8 cellular contexts compared by ENCODE assay signal in genomic region chr2:73986085-73986680, GRCh38. TPM values are rescaled to one million over a fixed set of nuclear protein-coding genes. Genes with fewer than 3 reads are reported as not detected.
DNase-seq lines count a peak whose midpoint lies in the region; ATAC-seq lines count a peak whose summit lies in the region.

No MANE protein-coding gene starts in this region.

- WGBS in trophoblast cell (ENCODE audit: extremely low coverage, insufficient coverage, insufficient read length), result no CpG with 5 or more reads among the region's 21 CpGs

- H2AK5ac ChIP-seq in trophoblast cell (ENCODE audit: low read length), result peak overlapping the region; percentile 93

- peaks cover 15% of the 10 kb centered on the region for H3K36me3 ChIP-seq in SJSA1
- H3K36me3 ChIP-seq in trophoblast cell (ENCODE audit: control insufficient read depth in 1 of 2, insufficient read depth in 2 of 2, low read length in 2 of 2), result peaks cover 14 to 16% of the 10 kb centered on the region in 2 experiments

- H2BK12ac ChIP-seq in trophoblast cell (ENCODE audit: low read length), result peak overlapping the region; percentile 62

- H3K27ac ChIP-seq in SJSA1, result no peak overlapping the region
- H3K27ac ChIP-seq in trophoblast cell (ENCODE audit: low read depth, low read length), result no peak overlapping the region

- peak overlapping the region; percentile 92 for H3K4ac ChIP-seq in trophoblast cell (ENCODE audit: low read depth, low read length)

- peaks cover 25% of the 10 kb centered on the region for H3K79me2 ChIP-seq in trophoblast cell (ENCODE audit: control insufficient read depth, insufficient read depth, low read length, poor library complexity)

- peak overlapping the region; percentile 39 for H2AFZ ChIP-seq in trophoblast cell (ENCODE audit: insufficient read depth, low read length, poor library complexity)

- H3K4me2 ChIP-seq in trophoblast cell (ENCODE audit: low read length), result peak overlapping the region; percentile 63

- peak overlapping the region; percentile 96 for H3K14ac ChIP-seq in trophoblast cell (ENCODE audit: low read length)

- H3K23ac ChIP-seq in trophoblast cell (ENCODE audit: low read length), result no peak overlapping the region

- H3K18ac ChIP-seq in trophoblast cell (ENCODE audit: low read length), result peak overlapping the region; percentile 89

- peaks cover 20% of the 10 kb centered on the region for H3K79me1 ChIP-seq in trophoblast cell (ENCODE audit: low read length)

- peak overlapping the region; percentile 60 for H4K12ac ChIP-seq in trophoblast cell (ENCODE audit: low read depth, low read length)

- ATAC-seq in HG03097 (IDR thresholded peaks at IDR 0.05; ENCODE audit: low FRiP score, unreplicated experiment) (no peak), GM19452 (IDR thresholded peaks at IDR 0.05; ENCODE audit: unreplicated experiment) (no peak)

- H3K9me3 ChIP-seq in SJSA1 (replicated peaks), result no peaks in the 10 kb centered on the region
- no peaks in the 10 kb centered on the region for H3K9me3 ChIP-seq in trophoblast cell (ENCODE audit: insufficient read depth, low read depth, low read length)

- no peak overlapping the region for H2BK5ac ChIP-seq in trophoblast cell (ENCODE audit: low read depth, low read length, poor library complexity)

- H3K4me3 ChIP-seq in GM08714 (ENCODE audit: low read length) (peak overlapping the region; percentile 52), SJSA1 (peak overlapping the region; percentile 59), trophoblast cell (ENCODE audit: low read depth, low read length) (no peak overlapping the region)

- H3K4me1 ChIP-seq in SJSA1 (replicated peaks) (peaks cover 25% of the 10 kb centered on the region), trophoblast cell (ENCODE audit: control insufficient read depth in 1 of 2, insufficient read depth in 2 of 2, low read length in 2 of 2) (peaks cover 43 to 47% of the 10 kb centered on the region in 2 experiments)

- no peaks in the 10 kb centered on the region for H3K27me3 ChIP-seq in SJSA1 (replicated peaks)
- no peaks in the 10 kb centered on the region for H3K27me3 ChIP-seq in trophoblast cell (ENCODE audit: insufficient read depth, low read length)

- DNase-seq in SJSA1 (ENCODE audit: low read depth in 1 of 2, low spot score in 2 of 2), result no peak
- DNase-seq in effector CD4-positive, alpha-beta T cell, result peak; percentile 12
- DNase-seq in trophoblast cell, result no peak
- DNase-seq in NCI-H226, result no peak
- no peak for DNase-seq in NCI-H2081 (lab: John Stamatoyannopoulos, UW)

- H2BK120ac ChIP-seq in trophoblast cell (ENCODE audit: insufficient read depth, low read length, poor library complexity), result no peak overlapping the region

- H4K91ac ChIP-seq in trophoblast cell (ENCODE audit: low read depth, low read length), result peak overlapping the region; percentile 93

- H4K8ac ChIP-seq in trophoblast cell (ENCODE audit: low read depth, low read length), result peak overlapping the region; percentile 90

- no peak overlapping the region for H3K9ac ChIP-seq in trophoblast cell (ENCODE audit: low read length)

RNA-seq across cellular contexts. Expression of gene TET3, which starts 1.5 kb away (rescaled TPM):
- total RNA-seq in SJSA1 (2014; rRNA removed; shearing (Covaris generic)), result 2.1 and 2.4 TPM in 2 replicates
- 11.2 and 11.7 TPM in 2 replicates for polyA plus RNA-seq in trophoblast cell (2013)

RNA-seq across cellular contexts. Expression of gene DGUOK, which starts 59.5 kb away (rescaled TPM):
- 94.7 and 99.8 TPM in 2 replicates for total RNA-seq in SJSA1 (2014; rRNA removed; shearing (Covaris generic))
- polyA plus RNA-seq in trophoblast cell (2013), result 94.1 and 96.1 TPM in 2 replicates
